In the genomic region with DNA sequence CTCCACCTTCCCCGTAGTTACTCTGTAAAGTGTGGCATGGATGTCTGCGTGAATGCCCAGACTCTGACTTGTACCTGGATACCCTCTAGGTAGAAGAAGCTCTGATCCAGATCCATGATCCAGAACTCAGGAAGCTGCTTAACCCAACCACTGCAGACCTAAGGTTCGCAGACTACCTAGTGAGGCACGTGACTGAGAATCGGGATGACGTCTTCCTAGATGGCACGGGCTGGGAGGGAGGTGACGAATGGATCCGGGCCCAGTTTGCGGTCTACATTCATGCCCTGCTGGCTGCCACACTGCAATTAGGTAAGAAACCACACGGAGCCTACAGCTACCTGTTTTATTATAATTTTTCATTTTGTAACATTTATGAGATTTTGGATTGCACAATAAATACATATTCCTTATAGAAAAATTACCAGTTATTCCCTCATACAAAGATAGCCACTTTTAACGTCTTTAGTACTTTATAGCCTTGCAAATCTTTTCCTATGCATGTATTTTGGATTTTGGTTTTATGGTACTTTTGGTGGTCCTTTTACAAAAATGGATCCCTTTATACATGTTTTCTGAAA, we compare ENCODE assay signal across 17 cellular contexts.
DNase-seq lines count a peak whose midpoint lies in the region; ATAC-seq, FAIRE-seq and TF ChIP-seq lines count a peak whose summit lies in the region.
"Had no signal": no experiment of that assay in that cellular context is flagged by ENCODE, and none has a peak within 500 bp of the region (broad histone marks: within the 10 kb centered on the region; RNA-seq: fewer than 3 reads in every experiment).

No MANE protein-coding gene starts in this region.

- BruUV-seq in IMR-90 (replicated peaks; lab: Mats Ljungman, UMichigan) = no TSS peak

- H4K20me1 ChIP-seq in IMR-90 (ENCODE audit: insufficient read depth, low read length) = no peaks in the 10 kb centered on the region

- H3K9me3 ChIP-seq in IMR-90 (ENCODE audit: control insufficient read depth, insufficient read depth, low read length) = no peaks in the 10 kb centered on the region
- H3K9me3 ChIP-seq in vagina = no peaks in the 10 kb centered on the region
- H3K9me3 ChIP-seq: HAP-1 had no signal

- H3K56ac ChIP-seq in IMR-90 (ENCODE audit: extremely low read depth, insufficient read depth, low read length) = no peak overlapping the region

- H3K14ac ChIP-seq in IMR-90 (replicated peaks; ENCODE audit: low read depth, low read length) = no peak overlapping the region

- no peaks in the 10 kb centered on the region for H3K27me3 ChIP-seq in IMR-90 (ENCODE audit: control insufficient read depth, insufficient read depth, low read length)
- no peaks in the 10 kb centered on the region for H3K27me3 ChIP-seq in vagina

- TF ChIP-seq CTCF in IMR-90 (conservative IDR thresholded peaks at IDR 0.05; ENCODE audit: low read depth, low read length) (no peak), vagina (IDR thresholded peaks at IDR 0.05) (no peak)

- peaks cover 5 to 12% of the 10 kb centered on the region in 2 experiments; a peak in 3 of 4 replicates for H3K79me1 ChIP-seq in IMR-90 (ENCODE audit: low read depth in 1 of 2, low read length in 2 of 2)

- intact Hi-C loops in IMR-90 (cut with micrococcal nuclease) = no loop called here
- intact Hi-C loops in vagina (cut with DNase I) = no loop called here

- TF ChIP-seq POLR2A in IMR-90 (IDR thresholded peaks at IDR 0.05; ENCODE audit: low read depth, low read length) (no peak), vagina (IDR thresholded peaks at IDR 0.05) (no peak)

- H3K9me1 ChIP-seq in IMR-90 (ENCODE audit: insufficient read depth, low read length) = no peaks in the 10 kb centered on the region

- no peak overlapping the region for H4K5ac ChIP-seq in IMR-90 (ENCODE audit: low read depth, low read length)

- H3K4ac ChIP-seq in IMR-90 (ENCODE audit: low read depth, low read length) = no peak overlapping the region

- H3K4me3 ChIP-seq in IMR-90 (ENCODE audit: insufficient read depth, low read depth, low read length) (no peak overlapping the region), vagina (no peak overlapping the region)
- H3K4me3 ChIP-seq: HAP-1 had no signal

- no peak overlapping the region for H2AFZ ChIP-seq in IMR-90 (replicated peaks; ENCODE audit: low read length, poor library complexity)

- no peak overlapping the region for H3K23ac ChIP-seq in IMR-90 (ENCODE audit: low read depth, low read length)

- H2BK15ac ChIP-seq in IMR-90 (ENCODE audit: low read depth, low read length) = no peak overlapping the region

- CTCF ChIA-PET in IMR-90 (lab: Yijun Ruan, JAX) = interaction anchor here (0.6 kb wide), 1 partner anchor 456 kb away, joined by 4 read pairs; no protein-coding TSS in a partner anchor

- no peak for ATAC-seq in IMR-90 (ENCODE audit: low read depth)

- no peak for TF ChIP-seq RAD21 in IMR-90 (IDR thresholded peaks at IDR 0.05; ENCODE audit: low read length)

- H3K18ac ChIP-seq in IMR-90 (ENCODE audit: low read depth, low read length) = no peak overlapping the region

- H2AK9ac ChIP-seq in IMR-90 (replicated peaks; ENCODE audit: low read depth, low read length, poor library complexity) = peak overlapping the region; percentile 61

- no peak overlapping the region for H3K27ac ChIP-seq in IMR-90 (ENCODE audit: insufficient read depth, low read length)
- H3K27ac ChIP-seq in vagina = no peak overlapping the region

- no peak overlapping the region for H2BK20ac ChIP-seq in IMR-90 (ENCODE audit: low read depth, low read length)

- dilution Hi-C loops in IMR-90 (cut with HindIII; ENCODE audit: low sequenced_read_pairs, unreplicated experiment) = no loop called here

- no peak overlapping the region for H2BK5ac ChIP-seq in IMR-90 (ENCODE audit: low read depth, low read length, poor library complexity, severe bottlenecking)

- DNase-seq in IMR-90 = no peak
- peak; percentile 49 for DNase-seq in RCC 7860 (ENCODE audit: low spot score)
- DNase-seq in kidney glomerular epithelial cell (lab: John Stamatoyannopoulos, UW) = peak; percentile 2
- no peak for DNase-seq in urothelium cell line (ENCODE audit: low spot score)
- DNase-seq in GDM1 (lab: John Stamatoyannopoulos, UW) = no peak
- no peak for DNase-seq in vagina (ENCODE audit: extremely low spot score in 2 of 2)
- DNase-seq: C1 segment of cervical spinal cord; Calu3; CD4-positive, alpha-beta memory T cell; COR-L47; DMS53; DMS79 treated with DMSO at 0.1 percent for 48 hours; GOT3; HFFc6 had no signal

- no peak overlapping the region for H4K8ac ChIP-seq in IMR-90 (ENCODE audit: low read depth in 2 of 2, low read length in 2 of 2)

- peak; percentile 52 for FAIRE-seq in RCC 7860 (lab: Jason Lieb, UNC)
- peak; percentile 20 for FAIRE-seq in urothelium cell line (lab: Jason Lieb, UNC)
- FAIRE-seq: GM12892, H54 had no signal

- in situ Hi-C loops in IMR-90 (cut with MboI; ENCODE audit: low sequenced_read_pairs) = no loop called here

- H3K4me1 ChIP-seq in IMR-90 (ENCODE audit: control insufficient read depth, insufficient read depth, low read length) = no peaks in the 10 kb centered on the region
- H3K4me1 ChIP-seq in vagina = no peaks in the 10 kb centered on the region
- H3K4me1 ChIP-seq: HAP-1 had no signal

- H4K91ac ChIP-seq in IMR-90 (ENCODE audit: insufficient read depth, low read depth, low read length) = no peak overlapping the region

- no peak overlapping the region for H2BK120ac ChIP-seq in IMR-90 (ENCODE audit: low read depth, low read length)

- POLR2A ChIA-PET in IMR-90 (lab: Charles Lee; ENCODE audit: unreplicated experiment) = no interaction called here

- H3K9ac ChIP-seq in IMR-90 (ENCODE audit: low read depth, low read length) = no peak overlapping the region

- no peak overlapping the region for H2AK5ac ChIP-seq in IMR-90 (ENCODE audit: low read depth, low read length)

- no peak overlapping the region for H3K4me2 ChIP-seq in IMR-90 (ENCODE audit: low read depth, low read length)

- WGBS in IMR-90 (ENCODE audit: extremely low coverage in 2 of 2, insufficient read length in 1 of 2), 2 experiments = no CpG with 5 or more reads among the region's 12 CpGs

- H3K36me3 ChIP-seq in IMR-90 (ENCODE audit: control insufficient read depth, insufficient read depth, low read length) (peaks cover 39% of the 10 kb centered on the region), vagina (peaks cover 0 to 51% of the 10 kb centered on the region in 2 donors)

TF ChIP-seq in IMR-90, 13 proteins besides CTCF, POLR2A, EP300 and RAD21:
- TF ChIP-seq, protein P1, sequence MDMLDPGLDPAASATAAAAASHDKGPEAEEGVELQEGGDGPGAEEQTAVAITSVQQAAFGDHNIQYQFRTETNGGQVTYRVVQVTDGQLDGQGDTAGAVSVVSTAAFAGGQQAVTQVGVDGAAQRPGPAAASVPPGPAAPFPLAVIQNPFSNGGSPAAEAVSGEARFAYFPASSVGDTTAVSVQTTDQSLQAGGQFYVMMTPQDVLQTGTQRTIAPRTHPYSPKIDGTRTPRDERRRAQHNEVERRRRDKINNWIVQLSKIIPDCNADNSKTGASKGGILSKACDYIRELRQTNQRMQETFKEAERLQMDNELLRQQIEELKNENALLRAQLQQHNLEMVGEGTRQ (IDR thresholded peaks at IDR 0.05; ENCODE audit: low read depth, low read length) = no peak
- peak; percentile 41 for TF ChIP-seq CEBPB (IDR thresholded peaks at IDR 0.05; ENCODE audit: low read depth, low read length)
TF ChIP-seq in IMR-90: peak in this region for 1.

Comparison
In these comparisons a context has a peak if more than half of its experiments do, and no peak if none do; other contexts are left out.
1. DNase-seq: peak in RCC 7860 (single experiment) and kidney glomerular epithelial cell (single experiment); none in IMR-90 (single experiment), urothelium cell line (single experiment), GDM1 (single experiment) and vagina (0 of 2).